ENCODE assay signal across 15 cellular contexts in genomic region chr9:37965116-37965515, GRCh38.
DNase-seq lines count a peak whose midpoint lies in the region; ATAC-seq and TF ChIP-seq lines count a peak whose summit lies in the region.
"Had no signal": no experiment of that assay in that cellular context is flagged by ENCODE, and none has a peak within 500 bp of the region (broad histone marks: within the 10 kb centered on the region; RNA-seq: fewer than 3 reads in every experiment).

No MANE protein-coding gene starts in this region.

- peak overlapping the region; percentile 65 for H4K91ac ChIP-seq in mesenchymal stem cell (ENCODE audit: low read length)

- BruUV-seq in Panc1 (replicated peaks; lab: Mats Ljungman, UMichigan), result no TSS peak

- no peak overlapping the region for H3K4me2 ChIP-seq in mesenchymal stem cell (ENCODE audit: low read length, poor library complexity, severe bottlenecking)

- peak overlapping the region; percentile 57 for H3K27ac ChIP-seq in Panc1 (ENCODE audit: low read length)
- H3K27ac ChIP-seq in mesenchymal stem cell (ENCODE audit: low read length, poor library complexity, severe bottlenecking), result peak overlapping the region; percentile 89
- peak overlapping the region; percentile 70 to 76 for H3K27ac ChIP-seq in thoracic aorta
- H3K27ac ChIP-seq: C4-2B had no signal

- no peak overlapping the region for H3K23ac ChIP-seq in mesenchymal stem cell (ENCODE audit: low read length in 2 of 2)

- H3K4me3 ChIP-seq in Panc1 (ENCODE audit: low read depth in 2 of 2, low read length in 2 of 2) (no peak overlapping the region), mesenchymal stem cell (ENCODE audit: insufficient read depth in 1 of 2, low read depth in 1 of 2, low read length in 2 of 2) (peak overlapping the region in 1 of 2 experiments; percentile 19), thoracic aorta (no peak overlapping the region)
- H3K4me3 ChIP-seq: MG63 had no signal

- no peaks in the 10 kb centered on the region for H3K36me3 Mint-ChIP-seq in chondrocyte (ENCODE audit: low read depth)
- H3K36me3 Mint-ChIP-seq in effector memory CD8-positive, alpha-beta T cell (ENCODE audit: insufficient read depth), result no peaks in the 10 kb centered on the region

- H4K8ac ChIP-seq in mesenchymal stem cell (ENCODE audit: low read length), result no peak overlapping the region

- no peak overlapping the region for H2BK15ac ChIP-seq in mesenchymal stem cell (ENCODE audit: low read depth, poor library complexity, severe bottlenecking)

- TF ChIP-seq CTCF in Panc1 (IDR thresholded peaks at IDR 0.05) (no peak), chondrocyte (IDR thresholded peaks at IDR 0.05) (no peak), thoracic aorta (IDR thresholded peaks at IDR 0.05) (no peak)

- POLR2A ChIA-PET in Panc1 (lab: Charles Lee), result no interaction called here

- no peaks in the 10 kb centered on the region for H3K9me3 Mint-ChIP-seq in chondrocyte (ENCODE audit: low read depth)
- no peaks in the 10 kb centered on the region for H3K9me3 Mint-ChIP-seq in effector memory CD8-positive, alpha-beta T cell
- H3K9me3 Mint-ChIP-seq: activated T-cell treated with anti-CD3 and anti-CD28 coated beads, Interleukin-2, amount 50 U/mL, for 4 hours had no signal

- no peak for ATAC-seq in Panc1
- ATAC-seq in thoracic aorta (ENCODE audit: insufficient number of reproducible peaks, low FRiP score, low read depth), result no peak
- no peak for ATAC-seq in GM21526 (IDR thresholded peaks at IDR 0.05; ENCODE audit: low FRiP score, unreplicated experiment)
- no peak for ATAC-seq in esophagus mucosa
- ATAC-seq in effector memory CD8-positive, alpha-beta T cell (replicated peaks), result no peak

- H2BK120ac ChIP-seq in mesenchymal stem cell (ENCODE audit: low read depth, low read length), result no peak overlapping the region

- peak overlapping the region; percentile 32 for H2AK5ac ChIP-seq in mesenchymal stem cell (ENCODE audit: low read length, severe bottlenecking)

- H3K27me3 ChIP-seq in Panc1 (ENCODE audit: control insufficient read depth, insufficient read depth, low read length) (no peaks in the 10 kb centered on the region), mesenchymal stem cell (ENCODE audit: control insufficient read depth in 1 of 2, insufficient read depth in 1 of 2, low read length in 2 of 2) (no peaks in the 10 kb centered on the region), thoracic aorta (replicated peaks; ENCODE audit: insufficient read depth) (no peaks in the 10 kb centered on the region)
- H3K27me3 ChIP-seq: MG63 had no signal

- 98% methylated on average over 2 of the region's 2 CpGs for WGBS in mesenchymal stem cell

- no peaks in the 10 kb centered on the region for H3K27me3 Mint-ChIP-seq in chondrocyte (ENCODE audit: low read depth)
- H3K27me3 Mint-ChIP-seq in effector memory CD8-positive, alpha-beta T cell, result no peaks in the 10 kb centered on the region

- H3K4me1 ChIP-seq in Panc1 (ENCODE audit: control insufficient read depth, insufficient read depth, low read length), result peaks cover 56% of the 10 kb centered on the region
- H3K4me1 ChIP-seq in mesenchymal stem cell (ENCODE audit: control insufficient read depth, insufficient read depth, low read depth, low read length), result peaks cover 58% of the 10 kb centered on the region
- peaks cover 22 to 67% of the 10 kb centered on the region in 2 donors for H3K4me1 ChIP-seq in thoracic aorta (ENCODE audit: control insufficient read depth in 1 of 2, low read depth in 2 of 2)

- H3K4ac ChIP-seq in mesenchymal stem cell (ENCODE audit: low read depth in 1 of 2, low read length in 2 of 2), result peak overlapping the region in 1 of 2 experiments; percentile 81

- H2BK12ac ChIP-seq in mesenchymal stem cell (ENCODE audit: low read length in 2 of 2), result peak overlapping the region in 1 of 2 experiments; percentile 89

- H2BK5ac ChIP-seq in mesenchymal stem cell (ENCODE audit: low read depth, low read length, poor library complexity, severe bottlenecking), result no peak overlapping the region

- H3K79me1 ChIP-seq in mesenchymal stem cell (replicated peaks; ENCODE audit: low read length, poor library complexity, severe bottlenecking), result peaks cover 20% of the 10 kb centered on the region

- H3K4me1 Mint-ChIP-seq in chondrocyte (ENCODE audit: low read depth), result peaks cover 57% of the 10 kb centered on the region
- peaks cover 4 to 9% of the 10 kb centered on the region in 2 donors for H3K4me1 Mint-ChIP-seq in effector memory CD8-positive, alpha-beta T cell (ENCODE audit: low read depth in 2 of 2)

- H2AFZ ChIP-seq in mesenchymal stem cell (ENCODE audit: low read depth, low read length), result no peak overlapping the region

- peak overlapping the region; percentile 41 for H3K9ac ChIP-seq in mesenchymal stem cell (ENCODE audit: low read length)

- DNase-seq in Panc1 (ENCODE audit: low read depth, low spot score), result no peak
- no peak for DNase-seq in chondrocyte (ENCODE audit: low spot score)
- DNase-seq in mesenchymal stem cell, result no peak
- no peak for DNase-seq in thoracic aorta (ENCODE audit: low spot score)
- no peak for DNase-seq in effector memory CD8-positive, alpha-beta T cell
- no peak for DNase-seq in mesenteric fat pad (ENCODE audit: low spot score)
- DNase-seq: activated CD4-positive, alpha-beta T cell treated with anti-CD3 and anti-CD28 coated beads for 4 hours; activated T-cell treated with anti-CD3 and anti-CD28 coated beads, Interleukin-2, amount 50 U/mL, for 4 hours; amygdala; mesendoderm; stimulated activated CD4-positive, alpha-beta T cell treated with anti-CD3 and anti-CD28 coated beads, Interleukin-2, amount 100 ng/mL, for 48 hours had no signal

- H3K9me3 ChIP-seq in Panc1 (ENCODE audit: control insufficient read depth, insufficient read depth, low read depth, low read length), result no peaks in the 10 kb centered on the region
- no peaks in the 10 kb centered on the region for H3K9me3 ChIP-seq in mesenchymal stem cell (ENCODE audit: control insufficient read depth, low read length)
- no peaks in the 10 kb centered on the region for H3K9me3 ChIP-seq in thoracic aorta
- H3K9me3 ChIP-seq: MG63 had no signal

- H3K27ac Mint-ChIP-seq in chondrocyte (ENCODE audit: unreplicated experiment), result peak overlapping the region; percentile 96
- no peak overlapping the region for H3K27ac Mint-ChIP-seq in effector memory CD8-positive, alpha-beta T cell

- peak overlapping the region; percentile 4 to 81 for H3K18ac ChIP-seq in mesenchymal stem cell (ENCODE audit: low read depth in 1 of 2, low read length in 2 of 2)

- H3K36me3 ChIP-seq in Panc1 (ENCODE audit: control insufficient read depth, insufficient read depth, low read length) (no peaks in the 10 kb centered on the region; the same call in none of the 2 replicates), mesenchymal stem cell (ENCODE audit: control insufficient read depth in 1 of 2, insufficient read depth in 2 of 2, low read depth in 1 of 2, low read length in 2 of 2) (peaks cover 0 to 59% of the 10 kb centered on the region in 2 experiments), thoracic aorta (no peaks in the 10 kb centered on the region)

- no peak overlapping the region for H3K4me3 Mint-ChIP-seq in chondrocyte (ENCODE audit: unreplicated experiment)
- H3K4me3 Mint-ChIP-seq in effector memory CD8-positive, alpha-beta T cell, result no peak overlapping the region
- H3K4me3 Mint-ChIP-seq: activated T-cell treated with anti-CD3 and anti-CD28 coated beads, Interleukin-2, amount 50 U/mL, for 4 hours had no signal

- CTCF ChIA-PET in Panc1 (lab: Charles Lee), result no interaction called here

- in situ Hi-C loops in Panc1 (cut with HindIII; ENCODE audit: low pct_unique_long_range_greater_than_20kb, low sequenced_read_pairs), result no loop called here

- H3K14ac ChIP-seq in mesenchymal stem cell (ENCODE audit: low read length in 2 of 2), result peak overlapping the region in 1 of 2 experiments; percentile 88

- intact Hi-C loops in Panc1 (cut with micrococcal nuclease; ENCODE audit: unreplicated experiment), result no loop called here
